7 cellular contexts compared by ENCODE assay signal in the genomic region with DNA sequence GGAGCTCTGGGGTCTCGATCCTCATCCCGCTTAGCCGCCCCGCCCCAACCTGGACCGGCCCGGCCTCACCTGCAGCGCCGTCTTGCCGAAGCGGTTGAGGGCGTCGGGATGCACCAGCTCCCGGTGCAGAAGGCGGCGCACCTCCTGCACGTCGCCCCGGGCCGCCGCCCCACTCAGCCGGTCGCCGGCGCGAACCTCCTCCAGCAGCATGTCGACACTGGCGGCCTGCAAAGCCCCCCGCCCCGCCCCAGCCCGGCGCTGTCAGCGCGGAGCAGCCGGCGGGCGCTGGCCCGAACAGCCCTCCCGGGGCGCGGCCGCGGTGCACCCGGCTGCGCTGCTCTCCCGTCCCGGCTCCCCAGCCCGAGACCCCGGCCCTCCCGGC. TPM values are rescaled to one million over a fixed set of nuclear protein-coding genes. Genes with fewer than 3 reads are reported as not detected.
DNase-seq lines count a peak whose midpoint lies in the region; ATAC-seq, FAIRE-seq and TF ChIP-seq lines count a peak whose summit lies in the region.
"Had no signal": no experiment of that assay in that cellular context is flagged by ENCODE, and none has a peak within 500 bp of the region (broad histone marks: within the 10 kb centered on the region; RNA-seq: fewer than 3 reads in every experiment).

No MANE protein-coding gene starts in this region.

- no peak for TF ChIP-seq RAD21 in K562 (CRISPR knock-in tag; conservative IDR thresholded peaks at IDR 0.05 in 1 of 2, IDR thresholded peaks at IDR 0.05 in 1 of 2)

- H3K9me3 ChIP-seq in HUES64 (ENCODE audit: insufficient read depth, low read depth, low read length), result no peaks in the 10 kb centered on the region
- no peaks in the 10 kb centered on the region for H3K9me3 ChIP-seq in K562 (replicated peaks; ENCODE audit: control insufficient read depth, insufficient read depth, low read depth, low read length)

- H3K79me2 ChIP-seq in K562 (ENCODE audit: control insufficient read depth, insufficient read depth, low read length), result peaks cover 28% of the 10 kb centered on the region

- POLR2A ChIA-PET in K562 (lab: Yijun Ruan, JAX), result interaction anchor here (0.6 to 1.1 kb wide), 4 partner anchors 14 to 435 kb away, joined by 3 to 4 read pairs (median 4); no protein-coding TSS in a partner anchor

- under 1% methylated on average over 49 of the region's 49 CpGs for WGBS in HUES64
- WGBS in K562 (ENCODE audit: insufficient coverage, low coverage, missing lambda C conversion rate), result 0% methylated on average over 27 of the region's 49 CpGs

- no peak for TF ChIP-seq EP300 in K562 (IDR thresholded peaks at IDR 0.05; ENCODE audit: low read length)

- TF ChIP-seq POLR2A in K562 (conservative IDR thresholded peaks at IDR 0.05), result no peak

- no peaks in the 10 kb centered on the region for H3K9me1 ChIP-seq in K562 (ENCODE audit: control insufficient read depth, insufficient read depth, low read length)

- peak overlapping the region; percentile 94 to 97 (median 95) for H3K4me3 Mint-ChIP-seq in nephron

- TF ChIP-seq CTCF in K562 (IDR thresholded peaks at IDR 0.05 in 2 of 3, conservative IDR thresholded peaks at IDR 0.05 in 1 of 3; ENCODE audit: insufficient read depth in 2 of 3, low read depth in 1 of 3, low read length in 3 of 3) (peak in 2 of 3 experiments; percentile 26 to 35; a peak in 3 of 6 replicates), nephron (IDR thresholded peaks at IDR 0.05; ENCODE audit: unreplicated experiment in 3 of 3) (no peak), omental fat pad (IDR thresholded peaks at IDR 0.05) (no peak)

- no peak overlapping the region for H3K27ac ChIP-seq in HUES64 (ENCODE audit: low read depth, low read length)
- H3K27ac ChIP-seq in K562 (ENCODE audit: extremely low read depth, low read depth, low read length), result peak overlapping the region; percentile 62; the same call in 1 of the 3 replicates

- intact Hi-C loops in K562 (cut with micrococcal nuclease), result loop anchor here (5.0 kb wide), 2 partner anchors 84 to 91 kb away; partner anchors contain the start of gene ILF3

- peak overlapping the region; percentile 42; the same call in 1 of the 2 replicates for H3K9ac ChIP-seq in HUES64 (ENCODE audit: low read depth, low read length)
- H3K9ac ChIP-seq in K562 (ENCODE audit: insufficient read depth in 1 of 2, low read depth in 2 of 2, low read length in 2 of 2), result peak overlapping the region; percentile 33 to 86; a peak in 3 of 4 replicates

- H3K4me2 ChIP-seq in K562 (ENCODE audit: insufficient read depth, low read length), result peak overlapping the region; percentile 94

- H4K20me1 ChIP-seq in K562 (replicated peaks; ENCODE audit: control insufficient read depth, insufficient read depth, low read length), result no peaks in the 10 kb centered on the region

- H3K36me3 ChIP-seq in HUES64 (ENCODE audit: insufficient read depth, low read length) (peaks cover 7% of the 10 kb centered on the region), K562 (ENCODE audit: control insufficient read depth, insufficient read depth, low read length) (peaks cover 10% of the 10 kb centered on the region; the same call in 2 of the 3 replicates)

- peaks cover 46% of the 10 kb centered on the region for H3K4me1 Mint-ChIP-seq in nephron

- H3K27me3 ChIP-seq in HUES64 (ENCODE audit: insufficient read depth, low read length) (peaks cover 22% of the 10 kb centered on the region), K562 (ENCODE audit: control insufficient read depth in 2 of 2, insufficient read depth in 2 of 2, low read length in 2 of 2) (no peaks in the 10 kb centered on the region)

- H3K27me3 Mint-ChIP-seq in nephron (ENCODE audit: low read depth), result no peaks in the 10 kb centered on the region

- in situ Hi-C loops in K562 (cut with MboI), result no loop called here

- no peak for FAIRE-seq in K562 (lab: Jason Lieb, UNC)

- DNase-seq in K562 (ENCODE audit: extremely low read depth in 1 of 4, low spot score in 3 of 4) (peak in 1 of 4 experiments; percentile 66), omental fat pad (ENCODE audit: low spot score) (no peak), middle frontal gyrus (ENCODE audit: extremely low spot score, low spot score) (no peak)

- peak overlapping the region; percentile 74 for H2AFZ ChIP-seq in K562 (ENCODE audit: low read depth, low read length)

- 0 out of 2 replicates have a peak, but pooled peaks cover 12% of the 10 kb centered on the region for H3K4me1 ChIP-seq in HUES64 (ENCODE audit: insufficient read depth, low read length)
- peaks cover 31 to 53% of the 10 kb centered on the region in 2 experiments for H3K4me1 ChIP-seq in K562 (replicated peaks in 1 of 2; ENCODE audit: control insufficient read depth in 2 of 2, insufficient read depth in 2 of 2, low read length in 2 of 2)

- H3K4me3 ChIP-seq in HUES64 (ENCODE audit: low read length), result peak overlapping the region; percentile 85
- H3K4me3 ChIP-seq in K562, result peak overlapping the region; percentile 79

- no TSS peak for BruUV-seq in K562 (replicated peaks; lab: Mats Ljungman, UMichigan)

- ATAC-seq in GM18868 (IDR thresholded peaks at IDR 0.05; ENCODE audit: unreplicated experiment) (peak; percentile 2), K562 (no peak; the same call in 1 of the 3 replicates), omental fat pad (ENCODE audit: low FRiP score) (no peak)

- H3K9me3 Mint-ChIP-seq in nephron, result no peaks in the 10 kb centered on the region

- no peaks in the 10 kb centered on the region for H3K36me3 Mint-ChIP-seq in nephron (ENCODE audit: low read depth)

- CTCF ChIA-PET in K562 (lab: Yijun Ruan, JAX; ENCODE audit: low intra/inter-chr PET ratio), result no interaction called here

- peak overlapping the region in 1 of 3 experiments; percentile 18 for H3K27ac Mint-ChIP-seq in nephron

RNA-seq across cellular contexts. Expression of gene CDKN2D, which starts 0.3 kb away (rescaled TPM):
- 2.4 TPM for polyA plus RNA-seq in HUES64 (2013, experiment 1 of 2)
- polyA plus RNA-seq in HUES64 (2013, experiment 2 of 2), result 3.7 TPM
- total RNA-seq in K562 (2011; cell fraction: chromatin; rRNA removed; ENCODE audit: low replicate concordance), result 3.0 and 4.1 TPM in 2 replicates
- 4.5 and 5.1 TPM in 2 replicates for total RNA-seq in K562 (2011; cell fraction: nucleolus; rRNA removed)
- 4.1 and 6.0 TPM in 2 replicates for total RNA-seq in K562 (2011; cell fraction: nucleoplasm; rRNA removed)
- total RNA-seq in K562 (2014; rRNA removed) (1.7 and 2.7 TPM in 2 replicates), K562 (2014; rRNA removed; fragmentation: Illumina TruSeq; extraction: Trizol) (1.7 and 2.4 TPM in 2 replicates), K562 (2015; rRNA removed; fragmentation: Illumina TruSeq; extraction: Trizol) (3.2 and 3.7 TPM in 2 replicates), K562 (2021) (4.1 and 4.7 TPM in 2 replicates), omental fat pad (10 to 100 TPM in 1 of 4 donors, 1 to 10 TPM in 3; 2.9 to 21.4 (median 7.5) TPM)
- polyA plus RNA-seq in K562 (2011; rRNA removed) (5.7 and 6.6 TPM in 2 replicates), K562 (2014; fragmentation: Illumina TruSeq; extraction: Trizol) (3.7 and 4.0 TPM in 2 replicates), K562 (2014; fragmentation: Nextera tagmentation; extraction: Ambion mirVana) (1 to 10 TPM in 1 of 2 experiments, under 1 TPM in 1; 0.41 to 1.0 TPM), K562 (2014; rRNA removed) (6.7 and 8.2 TPM in 2 replicates)
- 9.6 and 11.2 TPM in 2 replicates for polyA plus RNA-seq in K562 (2011; cell fraction: cytosol; rRNA removed)
- polyA plus RNA-seq in K562 (2011; cell fraction: nucleus; rRNA removed), result 4.6 and 6.0 TPM in 2 replicates
- 4.6 and 12.8 TPM in 2 replicates for polyA plus RNA-seq in K562 (2012)
- polyA minus RNA-seq in K562 (2011; rRNA and poly(A)+ RNA removed), result 1.7 and 2.1 TPM in 2 replicates
- polyA minus RNA-seq in K562 (2011; cell fraction: cytosol; rRNA and poly(A)+ RNA removed), result 1.9 and 5.0 TPM in 2 replicates
- 1.1 and 1.2 TPM in 2 replicates for polyA minus RNA-seq in K562 (2011; cell fraction: nucleus; rRNA and poly(A)+ RNA removed)

RNA-seq across cellular contexts. Expression of gene KRI1, which starts 2.6 kb away (rescaled TPM):
- 27.0 TPM for polyA plus RNA-seq in HUES64 (2013, experiment 1 of 2)
- polyA plus RNA-seq in HUES64 (2013, experiment 2 of 2), result 24.5 TPM
- total RNA-seq in K562 (2011; cell fraction: chromatin; rRNA removed; ENCODE audit: low replicate concordance), result 85.4 and 105 TPM in 2 replicates
- 60.1 and 62.2 TPM in 2 replicates for total RNA-seq in K562 (2011; cell fraction: nucleolus; rRNA removed)
- 49.0 and 54.8 TPM in 2 replicates for total RNA-seq in K562 (2011; cell fraction: nucleoplasm; rRNA removed)
- 44.6 and 50.3 TPM in 2 replicates for total RNA-seq in K562 (2014; rRNA removed)
- 21.9 and 22.0 TPM in 2 replicates for total RNA-seq in K562 (2014; rRNA removed; fragmentation: Illumina TruSeq; extraction: Trizol)
- total RNA-seq in K562 (2015; rRNA removed; fragmentation: Illumina TruSeq; extraction: Trizol), result 24.7 and 25.0 TPM in 2 replicates
- 34.3 and 37.7 TPM in 2 replicates for total RNA-seq in K562 (2021)
- 20.0 and 22.8 TPM in 2 replicates for polyA plus RNA-seq in K562 (2011; rRNA removed)
- polyA plus RNA-seq in K562 (2011; cell fraction: cytosol; rRNA removed), result 10.8 and 17.6 TPM in 2 replicates
- polyA plus RNA-seq in K562 (2011; cell fraction: nucleus; rRNA removed), result 52.6 and 92.9 TPM in 2 replicates
- polyA plus RNA-seq in K562 (2012), result 34.7 and 40.9 TPM in 2 replicates
- 35.2 and 37.7 TPM in 2 replicates for polyA plus RNA-seq in K562 (2014; fragmentation: Illumina TruSeq; extraction: Trizol)
- 1 to 10 TPM; 1.1 to 2.0 TPM for polyA plus RNA-seq in K562 (2014; fragmentation: Nextera tagmentation; extraction: Ambion mirVana)
- 45.3 and 50.7 TPM in 2 replicates for polyA plus RNA-seq in K562 (2014; rRNA removed)
- 15.9 and 20.0 TPM in 2 replicates for polyA minus RNA-seq in K562 (2011; rRNA and poly(A)+ RNA removed)
- 19.5 and 21.1 TPM in 2 replicates for polyA minus RNA-seq in K562 (2011; cell fraction: cytosol; rRNA and poly(A)+ RNA removed)
- polyA minus RNA-seq in K562 (2011; cell fraction: nucleus; rRNA and poly(A)+ RNA removed), result 19.5 and 20.2 TPM in 2 replicates
- 10 to 100 TPM in 3 of 4 donors, 1 to 10 TPM in 1; 9.1 to 36.3 (median 16.3) TPM for total RNA-seq in omental fat pad

RNA-seq across cellular contexts. Expression of gene AP1M2, which starts 18.7 kb away (rescaled TPM):
- 14.7 TPM for polyA plus RNA-seq in HUES64 (2013, experiment 1 of 2)
- polyA plus RNA-seq in HUES64 (2013, experiment 2 of 2), result 17.5 TPM
- total RNA-seq in K562 (2011; cell fraction: chromatin; rRNA removed; ENCODE audit: low replicate concordance), result not detected in 2 replicates
- 1.2 TPM in 1 of 2 replicates, not detected in the other for total RNA-seq in K562 (2011; cell fraction: nucleolus; rRNA removed)
- 1.1 and 1.7 TPM in 2 replicates for total RNA-seq in K562 (2011; cell fraction: nucleoplasm; rRNA removed)
- total RNA-seq in K562 (2014; rRNA removed), result 0.59 TPM in 1 of 2 replicates, not detected in the other
- 0.57 and 1.3 TPM in 2 replicates for total RNA-seq in K562 (2014; rRNA removed; fragmentation: Illumina TruSeq; extraction: Trizol)
- 0.15 TPM in 1 of 2 replicates, not detected in the other for total RNA-seq in K562 (2015; rRNA removed; fragmentation: Illumina TruSeq; extraction: Trizol)
- total RNA-seq in K562 (2021), result 0.33 and 0.40 TPM in 2 replicates
- polyA plus RNA-seq in K562 (2011; rRNA removed), result 0.39 and 0.50 TPM in 2 replicates
- 0.34 and 1.0 TPM in 2 replicates for polyA plus RNA-seq in K562 (2011; cell fraction: cytosol; rRNA removed)
- polyA plus RNA-seq in K562 (2011; cell fraction: nucleus; rRNA removed), result 0.24 and 0.41 TPM in 2 replicates
- polyA plus RNA-seq in K562 (2012), result 0.55 and 0.68 TPM in 2 replicates
- 0.68 TPM in 1 of 2 replicates, not detected in the other for polyA plus RNA-seq in K562 (2014; fragmentation: Illumina TruSeq; extraction: Trizol)
- polyA plus RNA-seq in K562 (2014; fragmentation: Nextera tagmentation; extraction: Ambion mirVana), result 1 to 10 TPM; 1.1 to 1.4 TPM
- polyA plus RNA-seq in K562 (2014; rRNA removed), result 1.1 and 1.3 TPM in 2 replicates
- polyA minus RNA-seq in K562 (2011; rRNA and poly(A)+ RNA removed), result 0.11 TPM in 1 of 2 replicates, not detected in the other
- 0.95 and 2.2 TPM in 2 replicates for polyA minus RNA-seq in K562 (2011; cell fraction: cytosol; rRNA and poly(A)+ RNA removed)
- polyA minus RNA-seq in K562 (2011; cell fraction: nucleus; rRNA and poly(A)+ RNA removed), result 0.78 TPM in 1 of 2 replicates, not detected in the other
- 1 to 10 TPM in 3 of 4 donors, not detected in 1; 1.8 to 8.2 (median 2.4) TPM for total RNA-seq in omental fat pad
- total RNA-seq: dermis microvascular lymphatic vessel endothelial cell had no signal

RNA-seq across cellular contexts. Expression of gene ATG4D, which starts 24.7 kb away (rescaled TPM):
- 23.6 TPM for polyA plus RNA-seq in HUES64 (2013, experiment 1 of 2)
- polyA plus RNA-seq in HUES64 (2013, experiment 2 of 2), result 24.9 TPM
- total RNA-seq in K562 (2011; cell fraction: chromatin; rRNA removed; ENCODE audit: low replicate concordance), result 20.6 and 77.4 TPM in 2 replicates
- 91.2 and 95.1 TPM in 2 replicates for total RNA-seq in K562 (2011; cell fraction: nucleolus; rRNA removed)
- 39.5 and 45.9 TPM in 2 replicates for total RNA-seq in K562 (2011; cell fraction: nucleoplasm; rRNA removed)
- total RNA-seq in K562 (2014; rRNA removed) (37.2 and 41.3 TPM in 2 replicates), K562 (2014; rRNA removed; fragmentation: Illumina TruSeq; extraction: Trizol) (9.1 and 12.8 TPM in 2 replicates), K562 (2015; rRNA removed; fragmentation: Illumina TruSeq; extraction: Trizol) (22.9 and 26.8 TPM in 2 replicates), K562 (2021) (55.9 and 66.1 TPM in 2 replicates), omental fat pad (10 to 100 TPM; 12.9 to 16.6 (median 15.4) TPM)
- polyA plus RNA-seq in K562 (2011; rRNA removed) (20.4 and 27.9 TPM in 2 replicates), K562 (2014; fragmentation: Illumina TruSeq; extraction: Trizol) (22.9 and 40.2 TPM in 2 replicates), K562 (2014; fragmentation: Nextera tagmentation; extraction: Ambion mirVana) (1 to 10 TPM in 1 of 2 experiments, under 1 TPM in 1; 0.51 to 1.7 TPM), K562 (2014; rRNA removed) (45.4 and 55.3 TPM in 2 replicates)
- polyA plus RNA-seq in K562 (2011; cell fraction: cytosol; rRNA removed), result 36.3 and 59.9 TPM in 2 replicates
- polyA plus RNA-seq in K562 (2011; cell fraction: nucleus; rRNA removed), result 75.3 and 124 TPM in 2 replicates
- 45.0 and 67.2 TPM in 2 replicates for polyA plus RNA-seq in K562 (2012)
- 7.4 and 12.6 TPM in 2 replicates for polyA minus RNA-seq in K562 (2011; rRNA and poly(A)+ RNA removed)
- 18.2 and 37.3 TPM in 2 replicates for polyA minus RNA-seq in K562 (2011; cell fraction: cytosol; rRNA and poly(A)+ RNA removed)
- 20.8 and 24.9 TPM in 2 replicates for polyA minus RNA-seq in K562 (2011; cell fraction: nucleus; rRNA and poly(A)+ RNA removed)

RNA-seq across cellular contexts. Expression of gene S1PR5, which starts 51.2 kb away (rescaled TPM):
- polyA plus RNA-seq in HUES64 (2013, experiment 1 of 2), result 1.1 TPM
- polyA plus RNA-seq in HUES64 (2013, experiment 2 of 2), result 1.0 TPM
- 0.48 and 1.0 TPM in 2 replicates for total RNA-seq in K562 (2011; cell fraction: chromatin; rRNA removed; ENCODE audit: low replicate concordance)
- total RNA-seq in K562 (2011; cell fraction: nucleolus; rRNA removed), result 0.92 and 1.0 TPM in 2 replicates
- total RNA-seq in K562 (2011; cell fraction: nucleoplasm; rRNA removed), result 0.31 and 0.81 TPM in 2 replicates
- total RNA-seq in K562 (2014; rRNA removed) (0.18 and 0.37 TPM in 2 replicates), K562 (2014; rRNA removed; fragmentation: Illumina TruSeq; extraction: Trizol) (0.26 TPM in 1 of 2 replicates, not detected in the other), K562 (2015; rRNA removed; fragmentation: Illumina TruSeq; extraction: Trizol) (0.11 TPM in 1 of 2 replicates, not detected in the other), K562 (2021) (0.16 and 0.35 TPM in 2 replicates), omental fat pad (under 1 TPM; 0.47 to 0.72 (median 0.56) TPM)
- polyA plus RNA-seq in K562 (2011; rRNA removed) (0.14 and 0.54 TPM in 2 replicates), K562 (2014; fragmentation: Illumina TruSeq; extraction: Trizol) (0.17 TPM in 1 of 2 replicates, not detected in the other), K562 (2014; fragmentation: Nextera tagmentation; extraction: Ambion mirVana) (under 1 TPM in 1 of 2 experiments, not detected in 1; 0.03 TPM), K562 (2014; rRNA removed) (0.12 and 0.49 TPM in 2 replicates)
- 0.19 and 1.3 TPM in 2 replicates for polyA plus RNA-seq in K562 (2011; cell fraction: cytosol; rRNA removed)
- polyA plus RNA-seq in K562 (2011; cell fraction: nucleus; rRNA removed), result 0.15 and 0.46 TPM in 2 replicates
- polyA plus RNA-seq in K562 (2012), result 0.12 and 0.25 TPM in 2 replicates
- polyA minus RNA-seq in K562 (2011; rRNA and poly(A)+ RNA removed), result 0.67 and 0.78 TPM in 2 replicates
- polyA minus RNA-seq in K562 (2011; cell fraction: cytosol; rRNA and poly(A)+ RNA removed), result not detected in 2 replicates
- polyA minus RNA-seq in K562 (2011; cell fraction: nucleus; rRNA and poly(A)+ RNA removed), result 0.27 and 0.44 TPM in 2 replicates
- total RNA-seq: dermis microvascular lymphatic vessel endothelial cell had no signal

Comparison
In these comparisons a context has a peak if more than half of its experiments do, and no peak if none do; other contexts are left out.
1. CTCF ChIP-seq: peak in K562 (2 of 3); none in nephron (0 of 3) and omental fat pad (0 of 3).